Comparison of ENCODE assay signal across 8 cellular contexts in the genomic region with DNA sequence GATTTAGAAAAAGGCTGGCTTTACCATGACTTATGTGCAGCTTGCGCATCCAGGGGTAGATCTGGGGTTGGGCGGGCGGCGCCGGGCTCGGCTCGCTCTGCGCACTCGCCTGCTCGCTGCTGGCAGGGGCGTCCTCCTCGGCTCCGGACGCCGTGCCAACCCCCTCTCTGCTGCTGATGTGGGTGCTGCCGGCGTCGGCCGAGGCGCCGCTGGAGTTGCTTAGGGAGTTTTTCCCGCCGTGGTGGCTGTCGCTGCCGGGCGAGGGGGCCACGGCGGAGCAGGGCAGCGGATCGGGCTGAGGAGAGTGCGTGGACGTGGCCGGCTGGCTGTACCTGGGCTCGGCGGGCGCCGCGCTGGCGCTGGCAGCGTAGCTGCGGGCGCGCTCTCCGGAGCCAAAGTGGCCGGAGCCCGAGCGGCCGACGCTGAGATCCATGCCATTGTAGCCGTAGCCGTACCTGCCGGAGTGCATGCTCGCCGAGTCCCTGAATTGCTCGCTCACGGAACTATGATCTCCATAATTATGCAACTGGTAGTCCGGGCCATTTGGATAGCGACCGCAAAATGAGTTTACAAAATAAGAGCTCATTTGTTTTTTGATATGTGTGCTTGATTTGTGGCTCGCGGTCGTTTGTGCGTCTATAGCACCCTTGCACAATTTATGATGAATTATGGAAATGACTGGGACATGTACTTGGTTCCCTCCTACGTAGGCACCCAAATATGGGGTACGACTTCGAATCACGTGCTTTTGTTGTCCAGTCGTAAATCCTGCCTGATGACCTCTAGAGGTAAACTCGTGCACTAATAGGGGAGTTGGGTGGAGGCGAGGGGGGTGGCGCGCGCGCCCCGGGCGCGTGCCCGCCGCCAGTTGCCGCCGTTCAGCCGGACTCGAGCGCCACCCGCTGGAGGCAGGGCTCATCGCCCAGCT. TPM values are rescaled to one million over a fixed set of nuclear protein-coding genes. Genes with fewer than 3 reads are reported as not detected.
DNase-seq lines count a peak whose midpoint lies in the region; ATAC-seq, FAIRE-seq and TF ChIP-seq lines count a peak whose summit lies in the region.

A gene (minus strand): TSS at position 660 of the 928 bp plus-strand sequence. CDS start 74 bp downstream, at position 586.

- H3K9me2 ChIP-seq in MM.1S (replicated peaks; ENCODE audit: insufficient read depth, low read length) = no peaks in the 10 kb centered on the region

- H3K27me3 ChIP-seq in body of pancreas (peaks cover 0 to 84% of the 10 kb centered on the region in 2 donors), stomach smooth muscle (ENCODE audit: control insufficient read depth in 1 of 2, insufficient read depth in 2 of 2, low read length in 2 of 2) (peaks cover 29 to 33% of the 10 kb centered on the region in 2 donors), MM.1S (replicated peaks; ENCODE audit: insufficient read depth, low read length) (peaks cover 20% of the 10 kb centered on the region)

- TF ChIP-seq CTCF in body of pancreas (IDR thresholded peaks at IDR 0.05) (peak in 5 of 7 experiments; percentile 13 to 42 (median 28)), MM.1S (IDR thresholded peaks at IDR 0.05; ENCODE audit: low read length) (no peak)

- TF ChIP-seq POLR2A in body of pancreas (IDR thresholded peaks at IDR 0.05) (peak in 2 of 3 donors; percentile 34 to 42), GM12892 (IDR thresholded peaks at IDR 0.05; ENCODE audit: low read depth, low read length) (no peak)

- no peaks in the 10 kb centered on the region for H4K20me1 ChIP-seq in MM.1S (ENCODE audit: insufficient read depth, low read length)

- H3K9ac ChIP-seq in stomach smooth muscle (ENCODE audit: low read length in 2 of 2) (peak within 1 kb of the TSS; percentile 93 to 96), MM.1S (ENCODE audit: low read length) (no peak within 1 kb of the TSS)

- H3K9me3 ChIP-seq in body of pancreas (no peaks in the 10 kb centered on the region), stomach smooth muscle (ENCODE audit: control insufficient read depth in 2 of 2, low read length in 2 of 2) (no peaks in the 10 kb centered on the region), MM.1S (replicated peaks; ENCODE audit: insufficient read depth, low read length) (no peaks in the 10 kb centered on the region)

- intact Hi-C loops in body of pancreas (cut with DNase I) (no loop called here), left colon (cut with DNase I, micrococcal nuclease) (loop anchor here in 1 of 2 donors (5.0 kb wide), 1 partner anchor 286 kb away; no protein-coding TSS in a partner anchor)

- no peak for FAIRE-seq in GM12892 (lab: Jason Lieb, UNC)

- no peak within 1 kb of the TSS for H3K4me2 ChIP-seq in MM.1S (ENCODE audit: low read depth, low read length)

- DNase-seq in D341Med (ENCODE audit: low spot score) (peak; percentile 85), M059J (ENCODE audit: low read depth) (peak; percentile 89), body of pancreas (peak in 3 of 4 donors; percentile 41 to 65 (median 45)), left colon (peak in 1 of 2 donors; percentile 85), MM.1S (no peak), GM12892 (ENCODE audit: insufficient read length) (no peak)
- no peak for DNase-seq in stimulated activated naive CD8-positive, alpha-beta T cell treated with anti-CD3 and anti-CD28 coated beads, Interleukin-15, amount 100 ng/mL, for 72 hours

- H3K4me3 Mint-ChIP-seq in stimulated activated naive CD8-positive, alpha-beta T cell treated with anti-CD3 and anti-CD28 coated beads, Interleukin-15, amount 100 ng/mL, for 72 hours = peak within 1 kb of the TSS in 1 of 2 donors; percentile 42

- H3K27me3 Mint-ChIP-seq in stimulated activated naive CD8-positive, alpha-beta T cell treated with anti-CD3 and anti-CD28 coated beads, Interleukin-15, amount 100 ng/mL, for 72 hours = peaks cover 75% of the 10 kb centered on the region

- H3F3A ChIP-seq in MM.1S (ENCODE audit: insufficient read depth, low read length) = no peaks in the 10 kb centered on the region

- no peak within 1 kb of the TSS for H3K4me3 ChIP-seq in body of pancreas
- H3K4me3 ChIP-seq in stomach smooth muscle (ENCODE audit: low read length in 2 of 2) = peak within 1 kb of the TSS; percentile 78 to 94
- no peak within 1 kb of the TSS for H3K4me3 ChIP-seq in MM.1S (ENCODE audit: low read length)

- peak within 1 kb of the TSS in 1 of 2 donors; percentile 32 for H3K27ac Mint-ChIP-seq in stimulated activated naive CD8-positive, alpha-beta T cell treated with anti-CD3 and anti-CD28 coated beads, Interleukin-15, amount 100 ng/mL, for 72 hours

- peaks cover 5% of the 10 kb centered on the region for H3K4me1 Mint-ChIP-seq in stimulated activated naive CD8-positive, alpha-beta T cell treated with anti-CD3 and anti-CD28 coated beads, Interleukin-15, amount 100 ng/mL, for 72 hours

- WGBS in body of pancreas, 2 donors = 9 to 30% methylated on average over 46 to 86 of the region's 86 CpGs

- no peaks in the 10 kb centered on the region for H3K79me2 ChIP-seq in MM.1S (ENCODE audit: low read length)

- no peak within 1 kb of the TSS for H2AFZ ChIP-seq in MM.1S (ENCODE audit: low read length)

- H3K4me1 ChIP-seq in body of pancreas = peaks cover 38% of the 10 kb centered on the region
- H3K4me1 ChIP-seq in stomach smooth muscle (ENCODE audit: control insufficient read depth, insufficient read depth, low read length) = peaks cover 40% of the 10 kb centered on the region
- no peaks in the 10 kb centered on the region for H3K4me1 ChIP-seq in MM.1S (ENCODE audit: low read length)

- H3K36me3 ChIP-seq in body of pancreas (replicated peaks in 1 of 2; ENCODE audit: insufficient read depth in 1 of 2, low read depth in 2 of 2) (no peaks in the 10 kb centered on the region), stomach smooth muscle (ENCODE audit: control insufficient read depth in 2 of 2, insufficient read depth in 2 of 2, low read length in 2 of 2) (no peaks in the 10 kb centered on the region), MM.1S (replicated peaks; ENCODE audit: insufficient read depth, low read length) (no peaks in the 10 kb centered on the region)

- peak; percentile 68 for ATAC-seq in body of pancreas
- peak; percentile 40 for ATAC-seq in left colon
- ATAC-seq in stimulated activated naive CD8-positive, alpha-beta T cell treated with anti-CD3 and anti-CD28 coated beads, Interleukin-15, amount 100 ng/mL, for 72 hours = no peak

- H3K27ac ChIP-seq in body of pancreas = peak within 1 kb of the TSS in 3 of 4 donors; percentile 51 to 67 (median 62)
- H3K27ac ChIP-seq in stomach smooth muscle (ENCODE audit: low read length) = peak within 1 kb of the TSS; percentile 95
- no peak within 1 kb of the TSS for H3K27ac ChIP-seq in MM.1S (ENCODE audit: low read length)

- no peaks in the 10 kb centered on the region for H3K9me3 Mint-ChIP-seq in stimulated activated naive CD8-positive, alpha-beta T cell treated with anti-CD3 and anti-CD28 coated beads, Interleukin-15, amount 100 ng/mL, for 72 hours

RNA-seq across cellular contexts. Expression of the gene that starts here (rescaled TPM):
- 0.69 and 3.0 TPM in 2 replicates for total RNA-seq in M059J (2014; rRNA removed; shearing (Covaris generic))
- 1 to 10 TPM in 1 of 2 donors, under 1 TPM in 1; 0.99 to 2.6 TPM for total RNA-seq in body of pancreas
- total RNA-seq in left colon = 10 to 100 TPM; 13.0 to 16.2 TPM
- not detected for polyA plus RNA-seq in GM12892 (2012; ENCODE audit: missing spikeins)

Comparison
In these comparisons a context has a peak if more than half of its experiments do, and no peak if none do; other contexts are left out.
1. DNase-seq: peak in D341Med (single experiment), M059J (single experiment) and body of pancreas (3 of 4); none in MM.1S (single experiment), GM12892 (single experiment) and stimulated activated naive CD8-positive, alpha-beta T cell treated with anti-CD3 and anti-CD28 coated beads, Interleukin-15, amount 100 ng/mL, for 72 hours (0 of 2).
2. H3K4me3 ChIP-seq: peak in stomach smooth muscle (2 of 2); none in body of pancreas (0 of 2) and MM.1S (single experiment).